In genomic region chr3:12866836-12867235, GRCh38 we compare ENCODE assay signal across 8 cellular contexts.
"Had no signal": no experiment of that assay in that cellular context is flagged by ENCODE, and none has a peak within 500 bp of the region (broad histone marks: within the 10 kb centered on the region; RNA-seq: fewer than 3 reads in every experiment).

No MANE protein-coding gene starts in this region.

- H3K9ac ChIP-seq: KMS-11 had no signal

- ATAC-seq: HepG2 had no signal

- H3K4me3 Mint-ChIP-seq: IgD-negative memory B cell had no signal

- FAIRE-seq: HepG2, HTR-8/SVneo had no signal

- H3K36me3 Mint-ChIP-seq: IgD-negative memory B cell had no signal

- H3K27ac ChIP-seq: HL-60, KMS-11 had no signal

- DNase-seq: IMR-90, KBM-7, KG1 had no signal

- H3K4me2 ChIP-seq: KMS-11 had no signal
